ENCODE assay signal across 8 cellular contexts in genomic region chr7:98879198-98879988, GRCh38. TPM values are rescaled to one million over a fixed set of nuclear protein-coding genes. Genes with fewer than 3 reads are reported as not detected.
DNase-seq lines count a peak whose midpoint lies in the region; ATAC-seq and TF ChIP-seq lines count a peak whose summit lies in the region.

No MANE protein-coding gene starts in this region.

- in situ Hi-C loops in astrocyte of the spinal cord (cut with HindIII; ENCODE audit: low sequenced_read_pairs), result no loop called here

- H3K27me3 ChIP-seq in kidney epithelial cell (ENCODE audit: control insufficient read depth, insufficient read depth, low read length), result no peaks in the 10 kb centered on the region

- ATAC-seq in GM21381 (IDR thresholded peaks at IDR 0.05; ENCODE audit: unreplicated experiment), result peak; percentile 81

- peaks cover 1% of the 10 kb centered on the region for H3K36me3 ChIP-seq in kidney epithelial cell (ENCODE audit: control insufficient read depth, insufficient read depth, low read length)

- peak overlapping the region; percentile 98 for H3K4me3 ChIP-seq in astrocyte of the spinal cord (ENCODE audit: low read depth, low read length)
- H3K4me3 ChIP-seq in kidney epithelial cell (ENCODE audit: low read depth, low read length), result peak overlapping the region; percentile 93

- TF ChIP-seq CTCF in astrocyte of the spinal cord (IDR thresholded peaks at IDR 0.05; ENCODE audit: low read depth, low read length) (peak; percentile 9), kidney epithelial cell (IDR thresholded peaks at IDR 0.05; ENCODE audit: insufficient read depth, low read length, poor library complexity, severe bottlenecking) (peak; percentile 36)

- DNase-seq in EH (ENCODE audit: low read depth) (peak; percentile 36), HUDEP-2 (lab: John Stamatoyannopoulos, UW; ENCODE audit: unreplicated experiment in 76 of 76) (peak in 54 of 76 experiments; percentile 3 to 52 (median 23)), T follicular helper cell (ENCODE audit: low read depth) (peak; percentile 59), astrocyte of the spinal cord (ENCODE audit: low read depth, low spot score) (no peak), kidney epithelial cell (ENCODE audit: low read depth) (no peak), ecto neural progenitor cell (ENCODE audit: low spot score) (no peak)
- peak; percentile 29 to 40 for DNase-seq in stimulated activated CD4-positive, alpha-beta T cell treated with anti-CD3 and anti-CD28 coated beads, Interleukin-2, amount 100 ng/mL, for 48 hours

RNA-seq across cellular contexts. Expression of gene TRRAP, which starts 1.1 kb away (rescaled TPM):
- total RNA-seq in kidney epithelial cell, result 35.1 and 40.8 TPM in 2 replicates

RNA-seq across cellular contexts. Expression of gene TMEM130, which starts 9.6 kb away (rescaled TPM):
- 0.14 and 0.33 TPM in 2 replicates for total RNA-seq in kidney epithelial cell

Comparison
In these comparisons a context has a peak if more than half of its experiments do, and no peak if none do; other contexts are left out.
1. DNase-seq: peak in EH (single experiment), HUDEP-2 (54 of 76), T follicular helper cell (single experiment) and stimulated activated CD4-positive, alpha-beta T cell treated with anti-CD3 and anti-CD28 coated beads, Interleukin-2, amount 100 ng/mL, for 48 hours (2 of 2); none in astrocyte of the spinal cord (single experiment), kidney epithelial cell (single experiment) and ecto neural progenitor cell (single experiment).